22 cellular contexts compared by ENCODE assay signal in the genomic region with DNA sequence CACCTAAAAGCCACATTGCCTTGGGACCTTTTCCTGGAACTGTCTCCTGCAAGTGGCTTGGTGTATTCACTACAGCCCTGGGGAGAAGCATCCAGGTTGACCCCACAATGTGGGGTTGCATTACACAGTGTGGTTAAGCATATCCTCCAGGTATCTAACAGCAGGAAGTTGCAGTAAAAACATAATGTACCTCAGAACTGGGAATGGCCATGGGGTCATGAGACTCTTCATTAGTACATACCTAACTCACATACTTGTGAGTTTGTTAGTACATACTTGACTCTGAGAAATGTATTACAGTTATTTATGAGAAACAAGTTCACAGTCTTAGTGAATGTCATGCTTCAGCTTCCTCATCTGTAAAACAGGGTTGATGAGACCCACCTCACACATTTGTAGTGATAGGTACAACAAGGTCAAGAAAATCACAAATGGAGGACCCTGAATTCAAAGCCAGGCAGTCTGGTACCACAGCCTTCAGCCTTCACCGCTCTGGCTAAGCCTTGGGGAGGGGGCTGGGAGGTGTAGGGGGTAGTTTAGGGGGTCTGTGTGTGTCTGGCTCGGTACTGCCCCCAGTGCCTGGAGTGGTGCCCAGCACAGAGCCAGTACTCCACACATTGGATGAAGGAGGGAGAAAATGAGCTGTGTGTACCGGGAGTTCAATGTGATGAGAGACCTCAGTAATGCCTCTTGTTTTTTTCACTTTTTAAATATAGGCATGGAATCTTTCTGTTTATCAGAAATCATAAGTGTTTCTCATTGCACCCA. TPM values are rescaled to one million over a fixed set of nuclear protein-coding genes. Genes with fewer than 3 reads are reported as not detected.
DNase-seq lines count a peak whose midpoint lies in the region; ATAC-seq and TF ChIP-seq lines count a peak whose summit lies in the region.
"Had no signal": no experiment of that assay in that cellular context is flagged by ENCODE, and none has a peak within 500 bp of the region (broad histone marks: within the 10 kb centered on the region; RNA-seq: fewer than 3 reads in every experiment).

No MANE protein-coding gene starts in this region.

- H3K27ac Mint-ChIP-seq in activated naive CD4-positive, alpha-beta T cell treated with anti-CD3 and anti-CD28 coated beads, Interleukin-2, amount 10 ng/mL, durations not matched to agents 7 days and 5 days: peak overlapping the region; percentile 77
- no peak overlapping the region for H3K27ac Mint-ChIP-seq in activated naive CD4-positive, alpha-beta T cell treated with anti-CD3 and anti-CD28 coated beads for 36 hours
- H3K27ac Mint-ChIP-seq in stimulated activated effector memory CD8-positive, alpha-beta T cell treated with anti-CD3 and anti-CD28 coated beads, Interleukin-12 subunit alpha, Interleukin-12 subunit beta, amount 100 ng/mL, for 72 hours: peak overlapping the region; percentile 26
- H3K27ac Mint-ChIP-seq: stimulated activated naive CD8-positive, alpha-beta T cell treated with anti-CD3 and anti-CD28 coated beads, Interleukin-15, Interleukin-2, amounts not matched to agents 100 ng/mL and 50 ng/mL, for 24 hours had no signal

- no peaks in the 10 kb centered on the region for H3K27me3 Mint-ChIP-seq in activated naive CD4-positive, alpha-beta T cell treated with anti-CD3 and anti-CD28 coated beads, Interleukin-2, amount 10 ng/mL, durations not matched to agents 7 days and 5 days
- no peaks in the 10 kb centered on the region for H3K27me3 Mint-ChIP-seq in activated naive CD4-positive, alpha-beta T cell treated with anti-CD3 and anti-CD28 coated beads for 36 hours (ENCODE audit: low read depth)
- H3K27me3 Mint-ChIP-seq: stimulated activated naive CD8-positive, alpha-beta T cell treated with anti-CD3 and anti-CD28 coated beads, Interleukin-15, Interleukin-2, amounts not matched to agents 100 ng/mL and 50 ng/mL, for 24 hours had no signal

- H3K9me3 Mint-ChIP-seq in activated naive CD4-positive, alpha-beta T cell treated with anti-CD3 and anti-CD28 coated beads, Interleukin-2, amount 10 ng/mL, durations not matched to agents 7 days and 5 days: no peaks in the 10 kb centered on the region
- H3K9me3 Mint-ChIP-seq in activated naive CD4-positive, alpha-beta T cell treated with anti-CD3 and anti-CD28 coated beads for 36 hours: no peaks in the 10 kb centered on the region
- no peaks in the 10 kb centered on the region for H3K9me3 Mint-ChIP-seq in stimulated activated effector memory CD8-positive, alpha-beta T cell treated with anti-CD3 and anti-CD28 coated beads, Interleukin-12 subunit alpha, Interleukin-12 subunit beta, amount 100 ng/mL, for 72 hours
- H3K9me3 Mint-ChIP-seq: immature natural killer cell; stimulated activated naive CD8-positive, alpha-beta T cell treated with anti-CD3 and anti-CD28 coated beads, Interleukin-15, Interleukin-2, amounts not matched to agents 100 ng/mL and 50 ng/mL, for 24 hours had no signal

- H3K4me2 ChIP-seq in Loucy (ENCODE audit: low read depth, low read length, poor library complexity, severe bottlenecking) (no peak overlapping the region), SK-N-SH (no peak overlapping the region)

- H3K36me3 ChIP-seq in Loucy (ENCODE audit: insufficient read depth, low read length) (no peaks in the 10 kb centered on the region; the same call in 1 of the 2 replicates), SK-N-SH (replicated peaks in 1 of 2; ENCODE audit: control insufficient read depth in 1 of 2, insufficient read depth in 2 of 2, low read length in 1 of 2) (peaks cover 13 to 37% of the 10 kb centered on the region in 2 experiments)
- H3K36me3 ChIP-seq: uterus had no signal

- no peak overlapping the region for H3K27ac ChIP-seq in SK-N-SH (ENCODE audit: low read depth in 2 of 2, low read length in 1 of 2)
- H3K27ac ChIP-seq: Peyer's patch, SK-N-MC, uterus had no signal

- H3K4me1 ChIP-seq in Loucy (ENCODE audit: insufficient read depth, low read length, poor library complexity, severe bottlenecking): peaks cover 11% of the 10 kb centered on the region
- H3K4me1 ChIP-seq in SK-N-SH (ENCODE audit: control insufficient read depth in 1 of 2, insufficient read depth in 2 of 2, low read depth in 1 of 2, low read length in 1 of 2): no peaks in the 10 kb centered on the region
- H3K4me1 ChIP-seq: Peyer's patch, uterus had no signal

- no peak for TF ChIP-seq EP300 in SK-N-SH (IDR thresholded peaks at IDR 0.05; ENCODE audit: borderline replicate concordance in 1 of 2, low read depth in 1 of 2, low read length in 1 of 2)

- no peaks in the 10 kb centered on the region for H3F3A ChIP-seq in Loucy (ENCODE audit: low read depth)
- H3F3A ChIP-seq in SK-N-SH (replicated peaks; ENCODE audit: insufficient read depth): no peaks in the 10 kb centered on the region

- no peak for TF ChIP-seq RAD21 in SK-N-SH (IDR thresholded peaks at IDR 0.05; ENCODE audit: low read length)

- no peaks in the 10 kb centered on the region for H3K9me2 ChIP-seq in Loucy (replicated peaks; ENCODE audit: low read depth, low read length)
- H3K9me2 ChIP-seq in SK-N-SH: no peaks in the 10 kb centered on the region

- H2AFZ ChIP-seq in Loucy (ENCODE audit: low read length): no peak overlapping the region
- H2AFZ ChIP-seq in SK-N-SH (ENCODE audit: low read depth): no peak overlapping the region

- H3K27me3 ChIP-seq in Loucy (ENCODE audit: insufficient read depth, low read length, poor library complexity, severe bottlenecking) (no peaks in the 10 kb centered on the region), SK-N-SH (ENCODE audit: insufficient read depth) (no peaks in the 10 kb centered on the region)
- H3K27me3 ChIP-seq: Peyer's patch, uterus had no signal

- H4K20me1 ChIP-seq in Loucy (ENCODE audit: insufficient read depth, low read length, poor library complexity, severe bottlenecking) (no peaks in the 10 kb centered on the region), SK-N-SH (ENCODE audit: insufficient read depth) (no peaks in the 10 kb centered on the region)

- no peak overlapping the region for H3K4me3 Mint-ChIP-seq in activated naive CD4-positive, alpha-beta T cell treated with anti-CD3 and anti-CD28 coated beads, Interleukin-2, amount 10 ng/mL, durations not matched to agents 7 days and 5 days
- no peak overlapping the region for H3K4me3 Mint-ChIP-seq in activated naive CD4-positive, alpha-beta T cell treated with anti-CD3 and anti-CD28 coated beads for 36 hours
- no peak overlapping the region for H3K4me3 Mint-ChIP-seq in stimulated activated effector memory CD8-positive, alpha-beta T cell treated with anti-CD3 and anti-CD28 coated beads, Interleukin-12 subunit alpha, Interleukin-12 subunit beta, amount 100 ng/mL, for 72 hours
- H3K4me3 Mint-ChIP-seq: immature natural killer cell; stimulated activated naive CD8-positive, alpha-beta T cell treated with anti-CD3 and anti-CD28 coated beads, Interleukin-15, Interleukin-2, amounts not matched to agents 100 ng/mL and 50 ng/mL, for 24 hours had no signal

- POLR2A ChIA-PET in SK-N-SH (lab: Yijun Ruan, JAX): no interaction called here

- WGBS in SK-N-SH (ENCODE audit: low lambda C conversion rate): 80% methylated on average over 3 of the region's 3 CpGs

- TF ChIP-seq CTCF in Loucy (conservative IDR thresholded peaks at IDR 0.05; ENCODE audit: low read length) (peak; percentile 34), fibroblast of villous mesenchyme (IDR thresholded peaks at IDR 0.05; ENCODE audit: insufficient read depth, low read depth, low read length) (no peak), SK-N-SH (IDR thresholded peaks at IDR 0.05) (no peak)

- H3K9me3 ChIP-seq in Loucy (ENCODE audit: insufficient read depth, low read depth, low read length) (no peaks in the 10 kb centered on the region), SK-N-SH (no peaks in the 10 kb centered on the region)
- H3K9me3 ChIP-seq: Peyer's patch, uterus had no signal

- CTCF ChIA-PET in activated naive CD4-positive, alpha-beta T cell treated with anti-CD3 and anti-CD28 coated beads, Interleukin-2, amount 10 ng/mL, durations not matched to agents 7 days and 5 days (lab: Charles Lee): no interaction called here
- CTCF ChIA-PET in activated naive CD4-positive, alpha-beta T cell treated with anti-CD3 and anti-CD28 coated beads for 36 hours (lab: Charles Lee): interaction anchor here (1.0 kb wide), 1 partner anchor 131 kb away, joined by 3 read pairs; no protein-coding TSS in a partner anchor
- CTCF ChIA-PET in SK-N-SH (lab: Yijun Ruan, JAX): no interaction called here

- H3K36me3 Mint-ChIP-seq in activated naive CD4-positive, alpha-beta T cell treated with anti-CD3 and anti-CD28 coated beads, Interleukin-2, amount 10 ng/mL, durations not matched to agents 7 days and 5 days: peaks cover 18% of the 10 kb centered on the region
- peaks cover 9% of the 10 kb centered on the region for H3K36me3 Mint-ChIP-seq in activated naive CD4-positive, alpha-beta T cell treated with anti-CD3 and anti-CD28 coated beads for 36 hours (ENCODE audit: low read depth)
- H3K36me3 Mint-ChIP-seq in stimulated activated effector memory CD8-positive, alpha-beta T cell treated with anti-CD3 and anti-CD28 coated beads, Interleukin-12 subunit alpha, Interleukin-12 subunit beta, amount 100 ng/mL, for 72 hours: peaks cover 34% of the 10 kb centered on the region

- H3K79me2 ChIP-seq in Loucy (ENCODE audit: insufficient read depth, low read length): no peaks in the 10 kb centered on the region
- H3K79me2 ChIP-seq in SK-N-SH (ENCODE audit: insufficient read depth): no peaks in the 10 kb centered on the region

- DNase-seq in activated naive CD4-positive, alpha-beta T cell treated with anti-CD3 and anti-CD28 coated beads, Interleukin-2, amount 10 ng/mL, durations not matched to agents 7 days and 5 days: no peak
- DNase-seq in activated naive CD4-positive, alpha-beta T cell treated with anti-CD3 and anti-CD28 coated beads for 36 hours: no peak
- peak; percentile 44 for DNase-seq in fibroblast of villous mesenchyme (ENCODE audit: low read depth)
- DNase-seq in stimulated activated effector memory CD8-positive, alpha-beta T cell treated with anti-CD3 and anti-CD28 coated beads, Interleukin-12 subunit alpha, Interleukin-12 subunit beta, amount 100 ng/mL, for 72 hours (ENCODE audit: low spot score in 2 of 2): no peak
- DNase-seq in SK-N-SH: no peak
- no peak for DNase-seq in NCI-H748 treated with DMSO at 0.1 percent for 48 hours (lab: John Stamatoyannopoulos, UW)
- DNase-seq in UCSD-AML1 (lab: John Stamatoyannopoulos, UW; ENCODE audit: unreplicated experiment): no peak
- DNase-seq: activated effector memory CD4-positive, alpha-beta T cell treated with Interleukin-2 at 50 U/mL for 16 hours; anterior cingulate cortex; DMS153; effector memory CD4-positive, alpha-beta T cell; immature natural killer cell; MV-4-11; NCI-H187 treated with DMSO at 0.1 percent for 48 hours; NCI-H2227 treated with DMSO at 0.1 percent for 48 hours; Peyer's patch; T-helper 9 cell; uterus had no signal

- H3K9ac ChIP-seq in Loucy (ENCODE audit: low read depth, low read length, poor library complexity, severe bottlenecking) (no peak overlapping the region), SK-N-SH (no peak overlapping the region)

- no peak for ATAC-seq in stimulated activated effector memory CD8-positive, alpha-beta T cell treated with anti-CD3 and anti-CD28 coated beads, Interleukin-12 subunit alpha, Interleukin-12 subunit beta, amount 100 ng/mL, for 72 hours
- ATAC-seq: activated CD4-positive, CD25-positive, alpha-beta regulatory T cell treated with anti-CD3 and anti-CD28 coated beads, Interleukin-2, amount 50 U/mL, for 24 hours had no signal

- H3K4me3 ChIP-seq in Loucy (ENCODE audit: low read length, poor library complexity, severe bottlenecking): no peak overlapping the region
- no peak overlapping the region for H3K4me3 ChIP-seq in fibroblast of villous mesenchyme (ENCODE audit: low read depth, low read length)
- no peak overlapping the region for H3K4me3 ChIP-seq in SK-N-SH (ENCODE audit: low read depth in 2 of 2, low read length in 1 of 2)
- H3K4me3 ChIP-seq: Peyer's patch, SK-N-MC, uterus had no signal

- H3K4me1 Mint-ChIP-seq in activated naive CD4-positive, alpha-beta T cell treated with anti-CD3 and anti-CD28 coated beads, Interleukin-2, amount 10 ng/mL, durations not matched to agents 7 days and 5 days: peaks cover 12% of the 10 kb centered on the region
- peaks cover 2% of the 10 kb centered on the region for H3K4me1 Mint-ChIP-seq in activated naive CD4-positive, alpha-beta T cell treated with anti-CD3 and anti-CD28 coated beads for 36 hours (ENCODE audit: low read depth)
- H3K4me1 Mint-ChIP-seq in stimulated activated effector memory CD8-positive, alpha-beta T cell treated with anti-CD3 and anti-CD28 coated beads, Interleukin-12 subunit alpha, Interleukin-12 subunit beta, amount 100 ng/mL, for 72 hours: no peaks in the 10 kb centered on the region
- H3K4me1 Mint-ChIP-seq: immature natural killer cell had no signal

- intact Hi-C loops in activated naive CD4-positive, alpha-beta T cell treated with anti-CD3 and anti-CD28 coated beads for 36 hours (cut with micrococcal nuclease): no loop called here

RNA-seq across cellular contexts. Expression of gene KAT14, which starts 53.0 kb away (rescaled TPM):
- total RNA-seq in activated naive CD4-positive, alpha-beta T cell treated with anti-CD3 and anti-CD28 coated beads for 36 hours: 10 to 100 TPM; 10.3 to 12.9 TPM
- total RNA-seq in fibroblast of villous mesenchyme: 13.9 and 16.0 TPM in 2 replicates
- 7.3 and 8.6 TPM in 2 replicates for polyA plus RNA-seq in SK-N-SH (2012; rRNA removed)
- polyA plus RNA-seq in SK-N-SH (2012; cell fraction: cytosol; rRNA removed): 8.0 and 8.8 TPM in 2 replicates
- polyA plus RNA-seq in SK-N-SH (2012; cell fraction: nucleus; rRNA removed): 5.7 and 8.1 TPM in 2 replicates

RNA-seq across cellular contexts. Expression of gene PET117, which starts 53.0 kb away (rescaled TPM):
- 10 to 100 TPM; 16.7 to 17.9 TPM for total RNA-seq in activated naive CD4-positive, alpha-beta T cell treated with anti-CD3 and anti-CD28 coated beads for 36 hours
- 9.5 and 9.7 TPM in 2 replicates for total RNA-seq in fibroblast of villous mesenchyme
- polyA plus RNA-seq in SK-N-SH (2012; rRNA removed): 12.6 and 13.5 TPM in 2 replicates
- 18.8 and 24.2 TPM in 2 replicates for polyA plus RNA-seq in SK-N-SH (2012; cell fraction: cytosol; rRNA removed)
- polyA plus RNA-seq in SK-N-SH (2012; cell fraction: nucleus; rRNA removed): 5.7 and 6.5 TPM in 2 replicates
